19 cellular contexts compared by ENCODE assay signal in genomic region chr3:59802045-59802444, GRCh38.
"Had no signal": no experiment of that assay in that cellular context is flagged by ENCODE, and none has a peak within 500 bp of the region (broad histone marks: within the 10 kb centered on the region; RNA-seq: fewer than 3 reads in every experiment).

No MANE protein-coding gene starts in this region.

- H3K9me3 ChIP-seq: breast epithelium, esophagus squamous epithelium, gastrocnemius medialis, sigmoid colon had no signal

- DNase-seq: activated CD4-positive, alpha-beta memory T cell treated with anti-CD3 and anti-CD28 coated beads for 36 hours; activated CD4-positive, alpha-beta T cell treated with anti-CD3 and anti-CD28 coated beads for 48 hours; activated naive CD4-positive, alpha-beta T cell treated with Interleukin-2 at 50 U/mL for 16 hours; activated naive CD8-positive, alpha-beta T cell treated with anti-CD3 and anti-CD28 coated beads for 36 hours; activated T-cell treated with anti-CD3 and anti-CD28 coated beads, Interleukin-2, amount 50 U/mL, for 48 hours; dorsolateral prefrontal cortex; effector memory CD8-positive, alpha-beta T cell; esophagus squamous epithelium; gastrocnemius medialis; head of caudate nucleus; hypothalamus; left cardiac atrium; sigmoid colon; stimulated activated CD4-positive, alpha-beta T cell treated with anti-CD3 and anti-CD28 coated beads, Interleukin-15, amount 100 ng/mL, for 24 hours; stimulated activated CD8-positive, alpha-beta memory T cell treated with anti-CD3 and anti-CD28 coated beads, Interleukin-4, amount 100 ng/mL, for 48 hours; stimulated activated naive B cell treated with anti-CD40 and anti-IgM and Interleukin-4, amounts not matched to agents 10 μg/mL and 1 μg/mL and 100 μg/mL, for 72 hours; T-helper 17 cell had no signal

- H3K27me3 ChIP-seq: breast epithelium, dorsolateral prefrontal cortex, esophagus squamous epithelium, gastrocnemius medialis, sigmoid colon had no signal

- H3K36me3 ChIP-seq: breast epithelium, esophagus squamous epithelium, gastrocnemius medialis, sigmoid colon had no signal

- H3K4me2 ChIP-seq: smooth muscle cell had no signal

- H3K27ac ChIP-seq: breast epithelium, dorsolateral prefrontal cortex, esophagus squamous epithelium, gastrocnemius medialis, sigmoid colon had no signal

- ATAC-seq: effector memory CD8-positive, alpha-beta T cell; gastrocnemius medialis; left cardiac atrium; stimulated activated naive B cell treated with anti-CD40 and anti-IgM and Interleukin-4, amounts not matched to agents 10 μg/mL and 1 μg/mL and 100 μg/mL, for 72 hours; T-helper 17 cell had no signal

- H3K4me3 ChIP-seq: breast epithelium, dorsolateral prefrontal cortex, esophagus squamous epithelium, gastrocnemius medialis, sigmoid colon, smooth muscle cell had no signal

- H3K4me1 ChIP-seq: breast epithelium, esophagus squamous epithelium, gastrocnemius medialis, sigmoid colon had no signal
